In the genomic region with DNA sequence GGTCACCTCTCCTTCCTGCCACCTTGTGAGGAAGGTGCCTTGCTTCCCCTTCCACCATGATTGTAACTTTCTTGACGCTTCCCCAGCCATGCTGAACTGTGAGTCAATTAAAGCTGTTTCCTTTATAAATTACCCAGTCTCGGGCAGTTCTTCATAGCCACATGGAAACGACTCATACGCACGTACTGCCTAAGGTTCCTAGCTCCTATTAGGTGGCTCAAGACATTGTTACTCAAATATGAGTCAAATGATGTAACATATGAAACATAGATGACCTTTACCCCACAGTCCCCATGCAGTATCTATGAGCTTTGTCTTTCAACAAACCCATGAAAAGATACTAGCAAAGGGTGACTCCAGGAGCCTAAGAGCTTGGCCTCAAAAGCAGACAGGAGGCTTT, we compare ENCODE assay signal across 18 cellular contexts.
DNase-seq lines count a peak whose midpoint lies in the region; ATAC-seq, FAIRE-seq and TF ChIP-seq lines count a peak whose summit lies in the region.
"Had no signal": no experiment of that assay in that cellular context is flagged by ENCODE, and none has a peak within 500 bp of the region (broad histone marks: within the 10 kb centered on the region; RNA-seq: fewer than 3 reads in every experiment).

No MANE protein-coding gene starts in this region.

- H4K20me1 ChIP-seq in K562 (replicated peaks; ENCODE audit: control insufficient read depth, insufficient read depth, low read length), result no peaks in the 10 kb centered on the region

- CTCF ChIA-PET in Calu3 (lab: Charles Lee), result no interaction called here
- CTCF ChIA-PET in K562 (lab: Yijun Ruan, JAX; ENCODE audit: low intra/inter-chr PET ratio), result no interaction called here

- WGBS in K562 (ENCODE audit: insufficient coverage, low coverage, missing lambda C conversion rate), result 15% methylated on average over 5 of the region's 5 CpGs
- 87% methylated on average over 5 of the region's 5 CpGs for WGBS in prostate gland

- in situ Hi-C loops in K562 (cut with MboI), result no loop called here

- H3K4me1 ChIP-seq in K562 (replicated peaks in 1 of 2; ENCODE audit: control insufficient read depth in 2 of 2, insufficient read depth in 2 of 2, low read length in 2 of 2) (no peaks in the 10 kb centered on the region), foreskin keratinocyte (no peaks in the 10 kb centered on the region), prostate gland (replicated peaks) (no peaks in the 10 kb centered on the region)
- H3K4me1 ChIP-seq: gastrocnemius medialis, sigmoid colon had no signal

- no peak for TF ChIP-seq EP300 in K562 (IDR thresholded peaks at IDR 0.05; ENCODE audit: low read length)

- DNase-seq in Calu3 (no peak), MG63 (peak; percentile 47), K562 (ENCODE audit: extremely low read depth in 1 of 4, low spot score in 3 of 4) (no peak), foreskin keratinocyte (peak; percentile 62 to 81), NCI-H146 treated with DMSO at 0.1 percent for 48 hours (lab: John Stamatoyannopoulos, UW; ENCODE audit: unreplicated experiment) (no peak), prostate gland (ENCODE audit: low spot score) (no peak), H4 (ENCODE audit: low spot score) (no peak)
- DNase-seq in stimulated activated CD4-positive, alpha-beta T cell treated with anti-CD3 and anti-CD28 coated beads, Interleukin-2, amount 100 ng/mL, for 48 hours, result no peak
- DNase-seq: activated CD8-positive, alpha-beta memory T cell treated with anti-CD3 and anti-CD28 coated beads for 24 hours; activated gamma-delta T cell; gastrocnemius medialis; NCI-H187; NCI-H510A; sigmoid colon had no signal

- no peaks in the 10 kb centered on the region for H3K27me3 Mint-ChIP-seq in Calu3 (ENCODE audit: unreplicated experiment)
- H3K27me3 Mint-ChIP-seq: IgD-negative memory B cell; stimulated activated memory B cell treated with anti-CD40 and anti-IgM and Interleukin-4, amounts not matched to agents 10 μg/mL and 1 μg/mL and 100 μg/mL, for 72 hours had no signal

- H3K36me3 ChIP-seq in MG63 (no peaks in the 10 kb centered on the region), K562 (ENCODE audit: control insufficient read depth, insufficient read depth, low read length) (no peaks in the 10 kb centered on the region), prostate gland (no peaks in the 10 kb centered on the region)
- H3K36me3 ChIP-seq: gastrocnemius medialis, sigmoid colon had no signal

- no peak overlapping the region for H3K4me2 ChIP-seq in K562 (ENCODE audit: insufficient read depth, low read length)

- H3K4me1 Mint-ChIP-seq in Calu3 (ENCODE audit: low read depth, unreplicated experiment), result peaks cover 8% of the 10 kb centered on the region
- H3K4me1 Mint-ChIP-seq: B cell; IgD-negative memory B cell; stimulated activated memory B cell treated with anti-CD40 and anti-IgM and Interleukin-4, amounts not matched to agents 10 μg/mL and 1 μg/mL and 100 μg/mL, for 72 hours had no signal

- H3K9ac ChIP-seq in K562 (ENCODE audit: insufficient read depth in 1 of 2, low read depth in 2 of 2, low read length in 2 of 2), result no peak overlapping the region

- ATAC-seq in K562 (peak; percentile 38), foreskin keratinocyte (peak; percentile 97)
- ATAC-seq: gastrocnemius medialis; stimulated activated memory B cell treated with anti-CD40 and anti-IgM and Interleukin-4, amounts not matched to agents 10 μg/mL and 1 μg/mL and 100 μg/mL, for 72 hours had no signal

- peak overlapping the region; percentile 32; the same call in 1 of the 2 replicates for H2AFZ ChIP-seq in K562 (ENCODE audit: low read depth, low read length)

- no peak overlapping the region for H3K27ac ChIP-seq in K562 (ENCODE audit: extremely low read depth, low read depth, low read length)
- no peak overlapping the region for H3K27ac ChIP-seq in foreskin keratinocyte
- H3K27ac ChIP-seq in prostate gland, result no peak overlapping the region
- H3K27ac ChIP-seq: gastrocnemius medialis, sigmoid colon, VCaP had no signal

- H3K4me3 ChIP-seq in MG63 (no peak overlapping the region), K562 (no peak overlapping the region), prostate gland (no peak overlapping the region)
- H3K4me3 ChIP-seq: gastrocnemius medialis, sigmoid colon had no signal

- FAIRE-seq in K562 (lab: Jason Lieb, UNC), result no peak

- no peaks in the 10 kb centered on the region for H3K36me3 Mint-ChIP-seq in Calu3 (ENCODE audit: insufficient read depth, unreplicated experiment)
- H3K36me3 Mint-ChIP-seq: IgD-negative memory B cell; stimulated activated memory B cell treated with anti-CD40 and anti-IgM and Interleukin-4, amounts not matched to agents 10 μg/mL and 1 μg/mL and 100 μg/mL, for 72 hours had no signal

- H3K9me3 ChIP-seq in MG63, result no peaks in the 10 kb centered on the region
- no peaks in the 10 kb centered on the region for H3K9me3 ChIP-seq in K562 (replicated peaks; ENCODE audit: control insufficient read depth, insufficient read depth, low read depth, low read length)
- no peaks in the 10 kb centered on the region for H3K9me3 ChIP-seq in prostate gland
- H3K9me3 ChIP-seq: gastrocnemius medialis, sigmoid colon had no signal

- intact Hi-C loops in Calu3 (cut with micrococcal nuclease; ENCODE audit: unreplicated experiment), result no loop called here
- intact Hi-C loops in K562 (cut with micrococcal nuclease), result no loop called here
- intact Hi-C loops in prostate gland (cut with DNase I), result no loop called here

- no peaks in the 10 kb centered on the region for H3K79me2 ChIP-seq in K562 (ENCODE audit: control insufficient read depth, insufficient read depth, low read length)

- no peak for TF ChIP-seq RAD21 in K562 (CRISPR knock-in tag; conservative IDR thresholded peaks at IDR 0.05 in 1 of 2, IDR thresholded peaks at IDR 0.05 in 1 of 2)

- TF ChIP-seq POLR2A in K562 (conservative IDR thresholded peaks at IDR 0.05) (no peak), prostate gland (IDR thresholded peaks at IDR 0.05) (no peak)

- no peak overlapping the region for H3K4me3 Mint-ChIP-seq in Calu3 (ENCODE audit: low read depth, unreplicated experiment)
- H3K4me3 Mint-ChIP-seq: B cell; IgD-negative memory B cell; stimulated activated memory B cell treated with anti-CD40 and anti-IgM and Interleukin-4, amounts not matched to agents 10 μg/mL and 1 μg/mL and 100 μg/mL, for 72 hours had no signal

- H3K27ac Mint-ChIP-seq in Calu3 (ENCODE audit: unreplicated experiment), result peak overlapping the region; percentile 14
- H3K27ac Mint-ChIP-seq: B cell; IgD-negative memory B cell; stimulated activated memory B cell treated with anti-CD40 and anti-IgM and Interleukin-4, amounts not matched to agents 10 μg/mL and 1 μg/mL and 100 μg/mL, for 72 hours had no signal

- no TSS peak for BruUV-seq in Calu3 (replicated peaks; lab: Mats Ljungman, UMichigan)
- BruUV-seq in K562 (replicated peaks; lab: Mats Ljungman, UMichigan), result no TSS peak

- POLR2A ChIA-PET in K562 (lab: Yijun Ruan, JAX), result interaction anchor here (0.6 kb wide), 1 partner anchor 100 kb away, joined by 3 read pairs; no protein-coding TSS in a partner anchor

- peaks cover 3% of the 10 kb centered on the region for H3K9me3 Mint-ChIP-seq in Calu3 (ENCODE audit: low read depth, unreplicated experiment)
- H3K9me3 Mint-ChIP-seq: IgD-negative memory B cell; stimulated activated memory B cell treated with anti-CD40 and anti-IgM and Interleukin-4, amounts not matched to agents 10 μg/mL and 1 μg/mL and 100 μg/mL, for 72 hours had no signal

- TF ChIP-seq CTCF in Calu3 (IDR thresholded peaks at IDR 0.05; ENCODE audit: unreplicated experiment) (no peak), K562 (IDR thresholded peaks at IDR 0.05 in 2 of 3, conservative IDR thresholded peaks at IDR 0.05 in 1 of 3; ENCODE audit: insufficient read depth in 2 of 3, low read depth in 1 of 3, low read length in 3 of 3) (no peak), foreskin keratinocyte (conservative IDR thresholded peaks at IDR 0.05) (no peak), prostate gland (IDR thresholded peaks at IDR 0.05) (no peak)

- H3K27me3 ChIP-seq in MG63 (no peaks in the 10 kb centered on the region), K562 (ENCODE audit: control insufficient read depth in 2 of 2, insufficient read depth in 2 of 2, low read length in 2 of 2) (no peaks in the 10 kb centered on the region), foreskin keratinocyte (no peaks in the 10 kb centered on the region), prostate gland (replicated peaks; ENCODE audit: insufficient read depth) (no peaks in the 10 kb centered on the region)
- H3K27me3 ChIP-seq: gastrocnemius medialis, sigmoid colon had no signal

- no peaks in the 10 kb centered on the region for H3K9me1 ChIP-seq in K562 (ENCODE audit: control insufficient read depth, insufficient read depth, low read length)

TF ChIP-seq in K562, 482 proteins besides CTCF, POLR2A, EP300 and RAD21:
- no peak for TF ChIP-seq RBM22 (IDR thresholded peaks at IDR 0.05; ENCODE audit: low read depth, low read length, poor library complexity, severe bottlenecking)
- no peak for TF ChIP-seq NR2C1 (IDR thresholded peaks at IDR 0.05)
- TF ChIP-seq NR2C1 (tag; IDR thresholded peaks at IDR 0.05), result peak; percentile 27; the same call in 1 of the 2 replicates
- no peak for TF ChIP-seq CEBPG (CRISPR knock-in tag; IDR thresholded peaks at IDR 0.05)
- peak in 1 of 2 experiments; percentile 70; a peak in 2 of 4 replicates for TF ChIP-seq CEBPG (tag; conservative IDR thresholded peaks at IDR 0.05 in 1 of 2, IDR thresholded peaks at IDR 0.05 in 1 of 2)
- TF ChIP-seq, protein P1, sequence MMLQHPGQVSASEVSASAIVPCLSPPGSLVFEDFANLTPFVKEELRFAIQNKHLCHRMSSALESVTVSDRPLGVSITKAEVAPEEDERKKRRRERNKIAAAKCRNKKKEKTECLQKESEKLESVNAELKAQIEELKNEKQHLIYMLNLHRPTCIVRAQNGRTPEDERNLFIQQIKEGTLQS (IDR thresholded peaks at IDR 0.05), result peak; percentile 11; the same call in 1 of the 2 replicates
- TF ChIP-seq, protein P1 (CRISPR knock-in tag; conservative IDR thresholded peaks at IDR 0.05), result no peak
- TF ChIP-seq TRIM24 (IDR thresholded peaks at IDR 0.05), result peak in 1 of 2 experiments; percentile 11; a peak in 1 of 4 replicates

Comparison
In these comparisons a context has a peak if more than half of its experiments do, and no peak if none do; other contexts are left out.
1. DNase-seq: peak in MG63 (single experiment) and foreskin keratinocyte (2 of 2); none in Calu3 (single experiment), K562 (0 of 4), NCI-H146 treated with DMSO at 0.1 percent for 48 hours (single experiment), stimulated activated CD4-positive, alpha-beta T cell treated with anti-CD3 and anti-CD28 coated beads, Interleukin-2, amount 100 ng/mL, for 48 hours (0 of 2), prostate gland (single experiment) and H4 (single experiment).